Comparison of ENCODE assay signal across 1 cellular context in the genomic region with DNA sequence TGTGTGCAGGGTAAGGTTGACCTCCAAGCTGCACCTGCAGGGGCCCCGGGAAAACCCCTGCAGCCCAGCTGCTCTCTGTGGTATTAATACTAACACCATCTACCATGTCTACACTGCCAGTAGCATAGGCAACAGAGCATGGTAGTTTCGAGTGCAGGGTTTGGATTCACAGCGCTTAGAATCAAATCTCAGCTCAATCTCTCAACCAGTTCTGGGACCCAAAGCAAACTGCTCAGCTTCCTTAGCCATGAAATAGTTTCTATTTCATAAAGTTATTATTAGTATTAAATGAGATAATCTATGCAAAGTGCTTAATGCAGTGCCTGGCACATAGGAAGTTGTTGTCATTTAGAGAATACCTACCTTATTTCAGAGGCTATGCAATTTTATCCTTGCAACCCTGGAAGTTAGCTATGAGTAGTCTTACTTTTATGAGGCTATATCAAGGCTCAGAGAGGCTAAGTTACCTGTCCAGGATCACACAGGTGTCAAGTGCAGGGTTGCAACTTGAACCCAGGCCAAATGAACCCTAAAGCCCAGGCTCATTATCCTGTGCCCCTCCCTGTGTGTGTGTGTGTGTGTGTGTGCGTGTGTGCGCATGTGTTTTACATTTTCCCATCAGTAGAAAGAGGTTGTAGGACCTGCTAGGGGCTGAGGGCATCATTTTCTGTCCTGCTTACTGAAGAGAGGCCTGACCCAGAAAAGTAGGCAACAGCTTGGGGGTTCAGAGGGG.
TF ChIP-seq lines count a peak whose summit lies in the region.

No MANE protein-coding gene starts in this region.

TF ChIP-seq in HepG2, 621 proteins besides CTCF, POLR2A, EP300 and RAD21:
- TF ChIP-seq ZFYVE20 (CRISPR knock-in tag; IDR thresholded peaks at IDR 0.05; ENCODE audit: borderline replicate concordance, low read depth) (no peak), PRMT3 (CRISPR knock-in tag; IDR thresholded peaks at IDR 0.05; ENCODE audit: borderline replicate concordance, low read depth) (no peak), NCOA2 (CRISPR knock-in tag; IDR thresholded peaks at IDR 0.05) (no peak), ELF4 (CRISPR knock-in tag; IDR thresholded peaks at IDR 0.05; ENCODE audit: borderline replicate concordance) (no peak), ZMYM3 (CRISPR knock-in tag; IDR thresholded peaks at IDR 0.05) (peak; percentile 62; the same call in 1 of the 2 replicates), MED1 (CRISPR knock-in tag; IDR thresholded peaks at IDR 0.05) (0 out of 2 replicates have a peak, but pooled peaks have one; percentile 12), ZNF768 (CRISPR knock-in tag; IDR thresholded peaks at IDR 0.05) (peak; percentile 21; the same call in 1 of the 2 replicates), MLLT10 (CRISPR knock-in tag; IDR thresholded peaks at IDR 0.05) (no peak), ZNF570 (CRISPR knock-in tag; IDR thresholded peaks at IDR 0.05; ENCODE audit: borderline replicate concordance) (no peak), ZNF660 (CRISPR knock-in tag; IDR thresholded peaks at IDR 0.05; ENCODE audit: borderline replicate concordance, low read depth) (no peak), ZNF773 (CRISPR knock-in tag; IDR thresholded peaks at IDR 0.05; ENCODE audit: borderline replicate concordance) (no peak), HES4 (CRISPR knock-in tag; IDR thresholded peaks at IDR 0.05; ENCODE audit: borderline replicate concordance) (no peak), SKI (IDR thresholded peaks at IDR 0.05; ENCODE audit: partially characterized antibody) (no peak)
- TF ChIP-seq, protein P1, sequence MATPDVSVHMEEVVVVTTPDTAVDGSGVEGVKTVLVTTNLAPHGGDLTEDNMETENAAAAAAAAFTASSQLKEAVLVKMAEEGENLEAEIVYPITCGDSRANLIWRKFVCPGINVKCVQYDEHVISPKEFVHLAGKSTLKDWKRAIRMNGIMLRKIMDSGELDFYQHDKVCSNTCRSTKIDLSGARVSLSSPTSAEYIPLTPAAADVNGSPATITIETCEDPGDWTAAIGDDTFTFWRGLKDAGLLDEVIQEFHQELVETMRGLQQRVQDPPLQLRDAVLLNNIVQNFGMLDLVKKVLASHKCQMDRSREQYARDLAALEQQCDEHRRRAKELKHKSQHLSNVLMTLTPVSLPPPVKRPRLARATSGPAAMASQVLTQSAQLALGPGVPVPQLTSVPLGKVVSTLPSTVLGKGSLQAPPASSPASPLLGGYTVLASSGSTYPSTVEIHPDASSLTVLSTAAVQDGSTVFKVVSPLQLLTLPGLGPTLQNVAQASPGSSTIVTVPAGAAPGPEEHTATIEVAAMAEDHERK (CRISPR knock-in tag; IDR thresholded peaks at IDR 0.05; ENCODE audit: low read depth), result no peak
- TF ChIP-seq, protein P2, sequence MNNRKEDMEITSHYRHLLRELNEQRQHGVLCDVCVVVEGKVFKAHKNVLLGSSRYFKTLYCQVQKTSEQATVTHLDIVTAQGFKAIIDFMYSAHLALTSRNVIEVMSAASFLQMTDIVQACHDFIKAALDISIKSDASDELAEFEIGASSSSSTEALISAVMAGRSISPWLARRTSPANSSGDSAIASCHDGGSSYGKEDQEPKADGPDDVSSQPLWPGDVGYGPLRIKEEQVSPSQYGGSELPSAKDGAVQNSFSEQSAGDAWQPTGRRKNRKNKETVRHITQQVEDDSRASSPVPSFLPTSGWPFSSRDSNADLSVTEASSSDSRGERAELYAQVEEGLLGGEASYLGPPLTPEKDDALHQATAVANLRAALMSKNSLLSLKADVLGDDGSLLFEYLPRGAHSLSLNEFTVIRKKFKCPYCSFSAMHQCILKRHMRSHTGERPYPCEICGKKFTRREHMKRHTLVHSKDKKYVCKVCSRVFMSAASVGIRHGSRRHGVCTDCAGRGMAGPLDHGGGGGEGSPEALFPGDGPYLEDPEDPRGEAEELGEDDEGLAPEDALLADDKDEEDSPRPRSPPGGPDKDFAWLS (CRISPR knock-in tag; IDR thresholded peaks at IDR 0.05; ENCODE audit: borderline replicate concordance), result no peak
- TF ChIP-seq, protein P3, sequence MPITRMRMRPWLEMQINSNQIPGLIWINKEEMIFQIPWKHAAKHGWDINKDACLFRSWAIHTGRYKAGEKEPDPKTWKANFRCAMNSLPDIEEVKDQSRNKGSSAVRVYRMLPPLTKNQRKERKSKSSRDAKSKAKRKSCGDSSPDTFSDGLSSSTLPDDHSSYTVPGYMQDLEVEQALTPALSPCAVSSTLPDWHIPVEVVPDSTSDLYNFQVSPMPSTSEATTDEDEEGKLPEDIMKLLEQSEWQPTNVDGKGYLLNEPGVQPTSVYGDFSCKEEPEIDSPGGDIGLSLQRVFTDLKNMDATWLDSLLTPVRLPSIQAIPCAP (CRISPR knock-in tag; IDR thresholded peaks at IDR 0.05; ENCODE audit: low read depth), result no peak
